In genomic region chr3:39107874-39108308, GRCh38 we compare ENCODE assay signal across 1 cellular context.
TF ChIP-seq lines count a peak whose summit lies in the region.

No MANE protein-coding gene starts in this region.

TF ChIP-seq in K562, 482 proteins besides CTCF, POLR2A, EP300 and RAD21 (continued from another document and continues in another):
- no peak for TF ChIP-seq ELF1 (tag; IDR thresholded peaks at IDR 0.05)
- TF ChIP-seq ZNF699 (CRISPR knock-in tag; IDR thresholded peaks at IDR 0.05; ENCODE audit: insufficient replicate concordance), result no peak
- TF ChIP-seq ESRRB (CRISPR knock-in tag; IDR thresholded peaks at IDR 0.05; ENCODE audit: borderline replicate concordance), result no peak
- TF ChIP-seq ATF1 (CRISPR knock-in tag; IDR thresholded peaks at IDR 0.05), result no peak
- TF ChIP-seq ATF1 (tag; IDR thresholded peaks at IDR 0.05), result 0 out of 2 replicates have a peak, but pooled peaks have one; percentile 70
- no peak for TF ChIP-seq TCFL5 (CRISPR knock-in tag; conservative IDR thresholded peaks at IDR 0.05)
- TF ChIP-seq ZBTB8A (IDR thresholded peaks at IDR 0.05; ENCODE audit: partially characterized antibody), result no peak
- no peak for TF ChIP-seq CCAR2 (IDR thresholded peaks at IDR 0.05; ENCODE audit: low read depth, low read length)
- no peak for TF ChIP-seq RERE (CRISPR knock-in tag; IDR thresholded peaks at IDR 0.05; ENCODE audit: borderline replicate concordance)
- no peak for TF ChIP-seq SMC3 (conservative IDR thresholded peaks at IDR 0.05; ENCODE audit: insufficient read depth, low read depth, low read length)
- no peak for TF ChIP-seq ZKSCAN3 (CRISPR knock-in tag; IDR thresholded peaks at IDR 0.05)
- no peak for TF ChIP-seq SMAD1 (IDR thresholded peaks at IDR 0.05; ENCODE audit: low read depth, low read length, partially characterized antibody)
- TF ChIP-seq SRSF7 (optimal IDR thresholded peaks at IDR 0.05; ENCODE audit: low read depth, low read length), result no peak
- TF ChIP-seq HNRNPLL (IDR thresholded peaks at IDR 0.05; ENCODE audit: low read depth, low read length, poor library complexity, severe bottlenecking), result no peak
- no peak for TF ChIP-seq ZNF347 (CRISPR knock-in tag; IDR thresholded peaks at IDR 0.05; ENCODE audit: low read depth)
- TF ChIP-seq PHB2 (IDR thresholded peaks at IDR 0.05; ENCODE audit: low read depth), result no peak
- TF ChIP-seq MIER1 (IDR thresholded peaks at IDR 0.05; ENCODE audit: low read depth), result peak; percentile 40; the same call in 1 of the 2 replicates
- no peak for TF ChIP-seq NR2C1 (IDR thresholded peaks at IDR 0.05)
- no peak for TF ChIP-seq NR2C1 (tag; IDR thresholded peaks at IDR 0.05)
- TF ChIP-seq ZNF165 (CRISPR knock-in tag; IDR thresholded peaks at IDR 0.05; ENCODE audit: borderline replicate concordance), result no peak
- peak; percentile 14 to 52; a peak in 3 of 4 replicates for TF ChIP-seq NRF1 (conservative IDR thresholded peaks at IDR 0.05 in 1 of 2, IDR thresholded peaks at IDR 0.05 in 1 of 2)
- no peak for TF ChIP-seq BCOR (IDR thresholded peaks at IDR 0.05)
- TF ChIP-seq SAFB (IDR thresholded peaks at IDR 0.05; ENCODE audit: borderline replicate concordance, low read depth, low read length), result no peak
- no peak for TF ChIP-seq ZSCAN29 (IDR thresholded peaks at IDR 0.05)
- TF ChIP-seq ZNF316 (IDR thresholded peaks at IDR 0.05), result no peak
- TF ChIP-seq TRIM24 (IDR thresholded peaks at IDR 0.05), result no peak
- TF ChIP-seq SAP30 (IDR thresholded peaks at IDR 0.05; ENCODE audit: borderline replicate concordance, insufficient read depth, low read depth, low read length, poor library complexity, severe bottlenecking), result no peak
- no peak for TF ChIP-seq YY1 (IDR thresholded peaks at IDR 0.05; ENCODE audit: borderline replicate concordance in 1 of 3, control insufficient read depth in 1 of 3, extremely low read depth in 1 of 3, insufficient read depth in 3 of 3, insufficient read length in 1 of 3, insufficient replicate concordance in 2 of 3, low read depth in 1 of 3, low read length in 2 of 3)
- no peak for TF ChIP-seq ZNF134 (CRISPR knock-in tag; conservative IDR thresholded peaks at IDR 0.05)
- no peak for TF ChIP-seq DACH1 (IDR thresholded peaks at IDR 0.05; ENCODE audit: partially characterized antibody)
- TF ChIP-seq PREB (CRISPR knock-in tag; IDR thresholded peaks at IDR 0.05), result peak; percentile 12; the same call in 1 of the 2 replicates
- TF ChIP-seq WHSC1 (IDR thresholded peaks at IDR 0.05; ENCODE audit: low read length), result no peak
- no peak for TF ChIP-seq NR2C2 (CRISPR knock-in tag; IDR thresholded peaks at IDR 0.05)
- TF ChIP-seq NR2C2 (tag; IDR thresholded peaks at IDR 0.05), result no peak
- no peak for TF ChIP-seq RBFOX2 (IDR thresholded peaks at IDR 0.05; ENCODE audit: low read depth, low read length)
- no peak for TF ChIP-seq ZZZ3 (IDR thresholded peaks at IDR 0.05)
- no peak for TF ChIP-seq DNMT1 (IDR thresholded peaks at IDR 0.05)
- TF ChIP-seq NFIC (IDR thresholded peaks at IDR 0.05), result no peak
- no peak for TF ChIP-seq TCF7 (IDR thresholded peaks at IDR 0.05; ENCODE audit: borderline replicate concordance)
- no peak for TF ChIP-seq ZBED1 (IDR thresholded peaks at IDR 0.05)
- TF ChIP-seq FOXM1 (IDR thresholded peaks at IDR 0.05; ENCODE audit: low read depth), result no peak
- TF ChIP-seq FOXM1 (CRISPR knock-in tag; IDR thresholded peaks at IDR 0.05; ENCODE audit: low read depth), result no peak
- TF ChIP-seq MEF2A (IDR thresholded peaks at IDR 0.05; ENCODE audit: control insufficient read depth, low read depth, low read length), result no peak
- no peak for TF ChIP-seq ETV6 (IDR thresholded peaks at IDR 0.05; ENCODE audit: borderline replicate concordance in 1 of 2, low read depth in 2 of 2, low read length in 1 of 2)
- no peak for TF ChIP-seq ETV6 (CRISPR knock-in tag; IDR thresholded peaks at IDR 0.05; ENCODE audit: borderline replicate concordance)
- no peak for TF ChIP-seq EP400 (IDR thresholded peaks at IDR 0.05)
- no peak for TF ChIP-seq HDAC2 (IDR thresholded peaks at IDR 0.05)
- TF ChIP-seq ZNF232 (CRISPR knock-in tag; IDR thresholded peaks at IDR 0.05), result no peak
- no peak for TF ChIP-seq ZNF224 (CRISPR knock-in tag; IDR thresholded peaks at IDR 0.05)
- 0 out of 2 replicates have a peak, but pooled peaks have one; percentile 70 for TF ChIP-seq USF1 (CRISPR knock-in tag; IDR thresholded peaks at IDR 0.05)
- TF ChIP-seq TBP (optimal IDR thresholded peaks at IDR 0.05; ENCODE audit: low read depth, low read length), result no peak
- TF ChIP-seq RBM15 (IDR thresholded peaks at IDR 0.05; ENCODE audit: insufficient read depth, low read length), result no peak
- 0 out of 2 replicates have a peak, but pooled peaks have one; percentile 26 for TF ChIP-seq SMARCA4 (IDR thresholded peaks at IDR 0.05)
- TF ChIP-seq LARP7 (IDR thresholded peaks at IDR 0.05), result no peak
- no peak for TF ChIP-seq ZNF512 (tag; IDR thresholded peaks at IDR 0.05)
- TF ChIP-seq LCOR (CRISPR knock-in tag; IDR thresholded peaks at IDR 0.05), result peak; percentile 96
- no peak for TF ChIP-seq ZNF583 (CRISPR knock-in tag; IDR thresholded peaks at IDR 0.05)
- no peak; the same call in 1 of the 2 replicates for TF ChIP-seq GABPB1 (CRISPR knock-in tag; IDR thresholded peaks at IDR 0.05)
- TF ChIP-seq ZNF668 (CRISPR knock-in tag; IDR thresholded peaks at IDR 0.05), result no peak
- no peak for TF ChIP-seq ZNF324 (CRISPR knock-in tag; IDR thresholded peaks at IDR 0.05)
- no peak for TF ChIP-seq CREM (IDR thresholded peaks at IDR 0.05; ENCODE audit: low read depth)
- no peak for TF ChIP-seq TEAD1 (CRISPR knock-in tag; IDR thresholded peaks at IDR 0.05)
